1 cellular context compared by ENCODE assay signal in the genomic region with DNA sequence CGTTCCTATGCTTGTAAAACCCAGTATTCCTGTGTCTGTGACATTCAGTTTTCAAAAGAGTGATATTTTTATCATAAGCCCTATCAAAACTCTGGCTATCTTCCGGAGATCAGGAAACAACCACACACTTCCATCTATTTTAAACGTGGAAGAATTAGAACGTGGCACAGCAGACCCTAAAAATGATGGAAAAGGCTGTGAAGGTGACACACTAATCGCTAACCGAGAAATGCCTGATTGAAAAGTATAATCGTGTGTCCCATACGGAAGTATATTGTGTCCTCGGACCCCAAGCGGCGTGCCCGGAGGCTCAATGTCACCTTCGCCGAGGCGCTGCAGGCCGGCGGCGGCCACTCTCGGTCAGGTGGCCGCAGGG.
A peak's percentile ranks its signal among the peaks of the same experiment; 100 is the strongest.
TF ChIP-seq lines count a peak whose summit lies in the region.

No MANE protein-coding gene starts in this region.

TF ChIP-seq in HepG2, 621 proteins besides CTCF, POLR2A, EP300 and RAD21:
- no peak for TF ChIP-seq FOXM1 (CRISPR knock-in tag; IDR thresholded peaks at IDR 0.05)
- TF ChIP-seq, protein P1, sequence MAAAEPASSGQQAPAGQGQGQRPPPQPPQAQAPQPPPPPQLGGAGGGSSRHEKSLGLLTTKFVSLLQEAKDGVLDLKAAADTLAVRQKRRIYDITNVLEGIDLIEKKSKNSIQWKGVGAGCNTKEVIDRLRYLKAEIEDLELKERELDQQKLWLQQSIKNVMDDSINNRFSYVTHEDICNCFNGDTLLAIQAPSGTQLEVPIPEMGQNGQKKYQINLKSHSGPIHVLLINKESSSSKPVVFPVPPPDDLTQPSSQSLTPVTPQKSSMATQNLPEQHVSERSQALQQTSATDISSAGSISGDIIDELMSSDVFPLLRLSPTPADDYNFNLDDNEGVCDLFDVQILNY (CRISPR knock-in tag; conservative IDR thresholded peaks at IDR 0.05): no peak
- TF ChIP-seq MXD4 (CRISPR knock-in tag; IDR thresholded peaks at IDR 0.05): peak; percentile 5; the same call in 1 of the 2 replicates
- TF ChIP-seq, protein P2, sequence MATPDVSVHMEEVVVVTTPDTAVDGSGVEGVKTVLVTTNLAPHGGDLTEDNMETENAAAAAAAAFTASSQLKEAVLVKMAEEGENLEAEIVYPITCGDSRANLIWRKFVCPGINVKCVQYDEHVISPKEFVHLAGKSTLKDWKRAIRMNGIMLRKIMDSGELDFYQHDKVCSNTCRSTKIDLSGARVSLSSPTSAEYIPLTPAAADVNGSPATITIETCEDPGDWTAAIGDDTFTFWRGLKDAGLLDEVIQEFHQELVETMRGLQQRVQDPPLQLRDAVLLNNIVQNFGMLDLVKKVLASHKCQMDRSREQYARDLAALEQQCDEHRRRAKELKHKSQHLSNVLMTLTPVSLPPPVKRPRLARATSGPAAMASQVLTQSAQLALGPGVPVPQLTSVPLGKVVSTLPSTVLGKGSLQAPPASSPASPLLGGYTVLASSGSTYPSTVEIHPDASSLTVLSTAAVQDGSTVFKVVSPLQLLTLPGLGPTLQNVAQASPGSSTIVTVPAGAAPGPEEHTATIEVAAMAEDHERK (CRISPR knock-in tag; IDR thresholded peaks at IDR 0.05; ENCODE audit: low read depth): no peak
- TF ChIP-seq, protein P3, sequence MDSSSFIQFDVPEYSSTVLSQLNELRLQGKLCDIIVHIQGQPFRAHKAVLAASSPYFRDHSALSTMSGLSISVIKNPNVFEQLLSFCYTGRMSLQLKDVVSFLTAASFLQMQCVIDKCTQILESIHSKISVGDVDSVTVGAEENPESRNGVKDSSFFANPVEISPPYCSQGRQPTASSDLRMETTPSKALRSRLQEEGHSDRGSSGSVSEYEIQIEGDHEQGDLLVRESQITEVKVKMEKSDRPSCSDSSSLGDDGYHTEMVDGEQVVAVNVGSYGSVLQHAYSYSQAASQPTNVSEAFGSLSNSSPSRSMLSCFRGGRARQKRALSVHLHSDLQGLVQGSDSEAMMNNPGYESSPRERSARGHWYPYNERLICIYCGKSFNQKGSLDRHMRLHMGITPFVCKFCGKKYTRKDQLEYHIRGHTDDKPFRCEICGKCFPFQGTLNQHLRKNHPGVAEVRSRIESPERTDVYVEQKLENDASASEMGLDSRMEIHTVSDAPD (CRISPR knock-in tag; IDR thresholded peaks at IDR 0.05): no peak
- TF ChIP-seq SRSF9 (IDR thresholded peaks at IDR 0.05; ENCODE audit: borderline replicate concordance, insufficient read depth, low read depth, low read length, poor library complexity, severe bottlenecking): no peak
- no peak for TF ChIP-seq MZF1 (CRISPR knock-in tag; IDR thresholded peaks at IDR 0.05; ENCODE audit: borderline replicate concordance)
- TF ChIP-seq KDM4B (CRISPR knock-in tag; IDR thresholded peaks at IDR 0.05): no peak
- 0 out of 2 replicates have a peak, but pooled peaks have one; percentile 54 for TF ChIP-seq ZMAT3 (CRISPR knock-in tag; conservative IDR thresholded peaks at IDR 0.05)
- TF ChIP-seq ZNF644 (CRISPR knock-in tag; IDR thresholded peaks at IDR 0.05; ENCODE audit: low read depth): no peak
- TF ChIP-seq ZNF3 (CRISPR knock-in tag; IDR thresholded peaks at IDR 0.05): no peak
- no peak for TF ChIP-seq NAIF1 (CRISPR knock-in tag; IDR thresholded peaks at IDR 0.05; ENCODE audit: borderline replicate concordance)
- TF ChIP-seq ZNF558 (CRISPR knock-in tag; IDR thresholded peaks at IDR 0.05; ENCODE audit: borderline replicate concordance): no peak
- 0 out of 2 replicates have a peak, but pooled peaks have one; percentile 18 for TF ChIP-seq ZNF431 (CRISPR knock-in tag; IDR thresholded peaks at IDR 0.05; ENCODE audit: borderline replicate concordance, low read depth)
- no peak for TF ChIP-seq ZNF556 (CRISPR knock-in tag; IDR thresholded peaks at IDR 0.05; ENCODE audit: borderline replicate concordance)
- TF ChIP-seq HCFC1 (IDR thresholded peaks at IDR 0.05; ENCODE audit: low read depth, low read length): no peak
- TF ChIP-seq IKZF4 (CRISPR knock-in tag; IDR thresholded peaks at IDR 0.05; ENCODE audit: borderline replicate concordance, low read depth, not compliant biosample characterization): no peak
- TF ChIP-seq SRSF4 (IDR thresholded peaks at IDR 0.05; ENCODE audit: low read depth, low read length, poor library complexity, severe bottlenecking): no peak
- TF ChIP-seq ZSCAN21 (CRISPR knock-in tag; IDR thresholded peaks at IDR 0.05; ENCODE audit: borderline replicate concordance): no peak
- 0 out of 2 replicates have a peak, but pooled peaks have one; percentile 49 for TF ChIP-seq SMAD9 (CRISPR knock-in tag; IDR thresholded peaks at IDR 0.05)
- no peak for TF ChIP-seq KDM6A (CRISPR knock-in tag; IDR thresholded peaks at IDR 0.05; ENCODE audit: low read depth)
- no peak for TF ChIP-seq ZNF343 (CRISPR knock-in tag; IDR thresholded peaks at IDR 0.05)
- TF ChIP-seq, protein P4, sequence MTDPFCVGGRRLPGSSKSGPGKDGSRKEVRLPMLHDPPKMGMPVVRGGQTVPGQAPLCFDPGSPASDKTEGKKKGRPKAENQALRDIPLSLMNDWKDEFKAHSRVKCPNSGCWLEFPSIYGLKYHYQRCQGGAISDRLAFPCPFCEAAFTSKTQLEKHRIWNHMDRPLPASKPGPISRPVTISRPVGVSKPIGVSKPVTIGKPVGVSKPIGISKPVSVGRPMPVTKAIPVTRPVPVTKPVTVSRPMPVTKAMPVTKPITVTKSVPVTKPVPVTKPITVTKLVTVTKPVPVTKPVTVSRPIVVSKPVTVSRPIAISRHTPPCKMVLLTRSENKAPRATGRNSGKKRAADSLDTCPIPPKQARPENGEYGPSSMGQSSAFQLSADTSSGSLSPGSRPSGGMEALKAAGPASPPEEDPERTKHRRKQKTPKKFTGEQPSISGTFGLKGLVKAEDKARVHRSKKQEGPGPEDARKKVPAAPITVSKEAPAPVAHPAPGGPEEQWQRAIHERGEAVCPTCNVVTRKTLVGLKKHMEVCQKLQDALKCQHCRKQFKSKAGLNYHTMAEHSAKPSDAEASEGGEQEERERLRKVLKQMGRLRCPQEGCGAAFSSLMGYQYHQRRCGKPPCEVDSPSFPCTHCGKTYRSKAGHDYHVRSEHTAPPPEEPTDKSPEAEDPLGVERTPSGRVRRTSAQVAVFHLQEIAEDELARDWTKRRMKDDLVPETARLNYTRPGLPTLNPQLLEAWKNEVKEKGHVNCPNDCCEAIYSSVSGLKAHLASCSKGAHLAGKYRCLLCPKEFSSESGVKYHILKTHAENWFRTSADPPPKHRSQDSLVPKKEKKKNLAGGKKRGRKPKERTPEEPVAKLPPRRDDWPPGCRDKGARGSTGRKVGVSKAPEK (CRISPR knock-in tag; IDR thresholded peaks at IDR 0.05; ENCODE audit: borderline replicate concordance): no peak
- TF ChIP-seq, protein P5, sequence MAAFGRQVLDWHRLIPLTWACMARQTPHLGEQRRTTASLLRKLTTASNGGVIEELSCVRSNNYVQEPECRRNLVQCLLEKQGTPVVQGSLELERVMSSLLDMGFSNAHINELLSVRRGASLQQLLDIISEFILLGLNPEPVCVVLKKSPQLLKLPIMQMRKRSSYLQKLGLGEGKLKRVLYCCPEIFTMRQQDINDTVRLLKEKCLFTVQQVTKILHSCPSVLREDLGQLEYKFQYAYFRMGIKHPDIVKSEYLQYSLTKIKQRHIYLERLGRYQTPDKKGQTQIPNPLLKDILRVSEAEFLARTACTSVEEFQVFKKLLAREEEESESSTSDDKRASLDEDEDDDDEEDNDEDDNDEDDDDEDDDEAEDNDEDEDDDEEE (CRISPR knock-in tag; IDR thresholded peaks at IDR 0.05): no peak
- 0 out of 2 replicates have a peak, but pooled peaks have one; percentile 11 for TF ChIP-seq KDM5A (IDR thresholded peaks at IDR 0.05; ENCODE audit: borderline replicate concordance, low read length)
- TF ChIP-seq, protein P6, sequence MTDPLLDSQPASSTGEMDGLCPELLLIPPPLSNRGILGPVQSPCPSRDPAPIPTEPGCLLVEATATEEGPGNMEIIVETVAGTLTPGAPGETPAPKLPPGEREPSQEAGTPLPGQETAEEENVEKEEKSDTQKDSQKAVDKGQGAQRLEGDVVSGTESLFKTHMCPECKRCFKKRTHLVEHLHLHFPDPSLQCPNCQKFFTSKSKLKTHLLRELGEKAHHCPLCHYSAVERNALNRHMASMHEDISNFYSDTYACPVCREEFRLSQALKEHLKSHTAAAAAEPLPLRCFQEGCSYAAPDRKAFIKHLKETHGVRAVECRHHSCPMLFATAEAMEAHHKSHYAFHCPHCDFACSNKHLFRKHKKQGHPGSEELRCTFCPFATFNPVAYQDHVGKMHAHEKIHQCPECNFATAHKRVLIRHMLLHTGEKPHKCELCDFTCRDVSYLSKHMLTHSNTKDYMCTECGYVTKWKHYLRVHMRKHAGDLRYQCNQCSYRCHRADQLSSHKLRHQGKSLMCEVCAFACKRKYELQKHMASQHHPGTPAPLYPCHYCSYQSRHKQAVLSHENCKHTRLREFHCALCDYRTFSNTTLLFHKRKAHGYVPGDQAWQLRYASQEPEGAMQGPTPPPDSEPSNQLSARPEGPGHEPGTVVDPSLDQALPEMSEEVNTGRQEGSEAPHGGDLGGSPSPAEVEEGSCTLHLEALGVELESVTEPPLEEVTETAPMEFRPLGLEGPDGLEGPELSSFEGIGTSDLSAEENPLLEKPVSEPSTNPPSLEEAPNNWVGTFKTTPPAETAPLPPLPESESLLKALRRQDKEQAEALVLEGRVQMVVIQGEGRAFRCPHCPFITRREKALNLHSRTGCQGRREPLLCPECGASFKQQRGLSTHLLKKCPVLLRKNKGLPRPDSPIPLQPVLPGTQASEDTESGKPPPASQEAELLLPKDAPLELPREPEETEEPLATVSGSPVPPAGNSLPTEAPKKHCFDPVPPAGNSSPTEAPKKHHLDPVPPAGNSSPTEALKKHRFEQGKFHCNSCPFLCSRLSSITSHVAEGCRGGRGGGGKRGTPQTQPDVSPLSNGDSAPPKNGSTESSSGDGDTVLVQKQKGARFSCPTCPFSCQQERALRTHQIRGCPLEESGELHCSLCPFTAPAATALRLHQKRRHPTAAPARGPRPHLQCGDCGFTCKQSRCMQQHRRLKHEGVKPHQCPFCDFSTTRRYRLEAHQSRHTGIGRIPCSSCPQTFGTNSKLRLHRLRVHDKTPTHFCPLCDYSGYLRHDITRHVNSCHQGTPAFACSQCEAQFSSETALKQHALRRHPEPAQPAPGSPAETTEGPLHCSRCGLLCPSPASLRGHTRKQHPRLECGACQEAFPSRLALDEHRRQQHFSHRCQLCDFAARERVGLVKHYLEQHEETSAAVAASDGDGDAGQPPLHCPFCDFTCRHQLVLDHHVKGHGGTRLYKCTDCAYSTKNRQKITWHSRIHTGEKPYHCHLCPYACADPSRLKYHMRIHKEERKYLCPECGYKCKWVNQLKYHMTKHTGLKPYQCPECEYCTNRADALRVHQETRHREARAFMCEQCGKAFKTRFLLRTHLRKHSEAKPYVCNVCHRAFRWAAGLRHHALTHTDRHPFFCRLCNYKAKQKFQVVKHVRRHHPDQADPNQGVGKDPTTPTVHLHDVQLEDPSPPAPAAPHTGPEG (CRISPR knock-in tag; IDR thresholded peaks at IDR 0.05): no peak
- no peak for TF ChIP-seq STAG1 (CRISPR knock-in tag; IDR thresholded peaks at IDR 0.05)
- no peak for TF ChIP-seq RARA (CRISPR knock-in tag; IDR thresholded peaks at IDR 0.05)
- no peak for TF ChIP-seq ZNF33A (CRISPR knock-in tag; IDR thresholded peaks at IDR 0.05; ENCODE audit: borderline replicate concordance)
- no peak for TF ChIP-seq ZNF235 (CRISPR knock-in tag; IDR thresholded peaks at IDR 0.05; ENCODE audit: borderline replicate concordance)
- TF ChIP-seq ZSCAN12 (CRISPR knock-in tag; IDR thresholded peaks at IDR 0.05): no peak
- TF ChIP-seq, protein P7, sequence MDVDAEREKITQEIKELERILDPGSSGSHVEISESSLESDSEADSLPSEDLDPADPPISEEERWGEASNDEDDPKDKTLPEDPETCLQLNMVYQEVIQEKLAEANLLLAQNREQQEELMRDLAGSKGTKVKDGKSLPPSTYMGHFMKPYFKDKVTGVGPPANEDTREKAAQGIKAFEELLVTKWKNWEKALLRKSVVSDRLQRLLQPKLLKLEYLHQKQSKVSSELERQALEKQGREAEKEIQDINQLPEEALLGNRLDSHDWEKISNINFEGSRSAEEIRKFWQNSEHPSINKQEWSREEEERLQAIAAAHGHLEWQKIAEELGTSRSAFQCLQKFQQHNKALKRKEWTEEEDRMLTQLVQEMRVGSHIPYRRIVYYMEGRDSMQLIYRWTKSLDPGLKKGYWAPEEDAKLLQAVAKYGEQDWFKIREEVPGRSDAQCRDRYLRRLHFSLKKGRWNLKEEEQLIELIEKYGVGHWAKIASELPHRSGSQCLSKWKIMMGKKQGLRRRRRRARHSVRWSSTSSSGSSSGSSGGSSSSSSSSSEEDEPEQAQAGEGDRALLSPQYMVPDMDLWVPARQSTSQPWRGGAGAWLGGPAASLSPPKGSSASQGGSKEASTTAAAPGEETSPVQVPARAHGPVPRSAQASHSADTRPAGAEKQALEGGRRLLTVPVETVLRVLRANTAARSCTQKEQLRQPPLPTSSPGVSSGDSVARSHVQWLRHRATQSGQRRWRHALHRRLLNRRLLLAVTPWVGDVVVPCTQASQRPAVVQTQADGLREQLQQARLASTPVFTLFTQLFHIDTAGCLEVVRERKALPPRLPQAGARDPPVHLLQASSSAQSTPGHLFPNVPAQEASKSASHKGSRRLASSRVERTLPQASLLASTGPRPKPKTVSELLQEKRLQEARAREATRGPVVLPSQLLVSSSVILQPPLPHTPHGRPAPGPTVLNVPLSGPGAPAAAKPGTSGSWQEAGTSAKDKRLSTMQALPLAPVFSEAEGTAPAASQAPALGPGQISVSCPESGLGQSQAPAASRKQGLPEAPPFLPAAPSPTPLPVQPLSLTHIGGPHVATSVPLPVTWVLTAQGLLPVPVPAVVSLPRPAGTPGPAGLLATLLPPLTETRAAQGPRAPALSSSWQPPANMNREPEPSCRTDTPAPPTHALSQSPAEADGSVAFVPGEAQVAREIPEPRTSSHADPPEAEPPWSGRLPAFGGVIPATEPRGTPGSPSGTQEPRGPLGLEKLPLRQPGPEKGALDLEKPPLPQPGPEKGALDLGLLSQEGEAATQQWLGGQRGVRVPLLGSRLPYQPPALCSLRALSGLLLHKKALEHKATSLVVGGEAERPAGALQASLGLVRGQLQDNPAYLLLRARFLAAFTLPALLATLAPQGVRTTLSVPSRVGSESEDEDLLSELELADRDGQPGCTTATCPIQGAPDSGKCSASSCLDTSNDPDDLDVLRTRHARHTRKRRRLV (CRISPR knock-in tag; IDR thresholded peaks at IDR 0.05): no peak
- TF ChIP-seq PHF20 (CRISPR knock-in tag; IDR thresholded peaks at IDR 0.05): no peak
